ENCODE assay signal across 1 cellular context in the genomic region with DNA sequence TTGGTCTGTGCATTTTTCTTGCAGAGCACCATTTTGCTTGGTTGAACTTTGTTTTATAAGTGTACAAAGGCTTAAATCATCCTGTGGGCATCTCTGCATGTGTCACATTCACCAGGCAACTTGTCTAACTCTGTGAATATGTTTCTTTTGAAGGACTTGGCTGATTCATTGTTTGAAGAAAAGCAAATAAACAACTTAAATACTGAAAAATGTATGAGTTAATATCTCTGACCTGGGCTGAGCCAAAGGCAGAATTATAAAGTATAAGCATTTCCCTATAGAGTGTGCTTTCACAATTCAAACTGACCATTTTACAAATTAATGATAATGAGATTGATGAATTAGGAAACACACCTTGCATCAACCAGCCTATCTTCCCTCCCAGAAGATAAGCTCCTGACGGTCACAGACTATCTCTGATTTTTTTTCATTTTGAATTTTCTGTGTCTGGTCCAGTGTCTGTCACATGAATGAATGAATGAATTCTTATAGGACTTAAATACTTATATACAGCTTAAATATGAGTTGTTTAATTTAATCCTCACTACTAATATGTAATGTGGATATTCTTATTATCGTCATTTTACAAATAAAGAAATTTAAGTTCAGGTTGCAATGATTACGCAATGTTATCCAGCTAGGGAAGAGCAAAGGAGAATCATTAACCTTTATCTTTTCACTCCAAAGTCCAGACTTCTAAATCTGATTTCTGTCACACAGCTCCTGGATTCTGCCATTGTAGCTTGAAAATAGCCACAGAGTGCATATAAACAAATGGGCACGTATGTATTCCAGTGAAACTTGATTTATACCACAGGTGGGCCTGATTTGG.
TF ChIP-seq lines count a peak whose summit lies in the region.

No MANE protein-coding gene starts in this region.

TF ChIP-seq in HepG2, 621 proteins besides CTCF, POLR2A, EP300 and RAD21 (continued from another document and continues in another):
- TF ChIP-seq, protein P1, sequence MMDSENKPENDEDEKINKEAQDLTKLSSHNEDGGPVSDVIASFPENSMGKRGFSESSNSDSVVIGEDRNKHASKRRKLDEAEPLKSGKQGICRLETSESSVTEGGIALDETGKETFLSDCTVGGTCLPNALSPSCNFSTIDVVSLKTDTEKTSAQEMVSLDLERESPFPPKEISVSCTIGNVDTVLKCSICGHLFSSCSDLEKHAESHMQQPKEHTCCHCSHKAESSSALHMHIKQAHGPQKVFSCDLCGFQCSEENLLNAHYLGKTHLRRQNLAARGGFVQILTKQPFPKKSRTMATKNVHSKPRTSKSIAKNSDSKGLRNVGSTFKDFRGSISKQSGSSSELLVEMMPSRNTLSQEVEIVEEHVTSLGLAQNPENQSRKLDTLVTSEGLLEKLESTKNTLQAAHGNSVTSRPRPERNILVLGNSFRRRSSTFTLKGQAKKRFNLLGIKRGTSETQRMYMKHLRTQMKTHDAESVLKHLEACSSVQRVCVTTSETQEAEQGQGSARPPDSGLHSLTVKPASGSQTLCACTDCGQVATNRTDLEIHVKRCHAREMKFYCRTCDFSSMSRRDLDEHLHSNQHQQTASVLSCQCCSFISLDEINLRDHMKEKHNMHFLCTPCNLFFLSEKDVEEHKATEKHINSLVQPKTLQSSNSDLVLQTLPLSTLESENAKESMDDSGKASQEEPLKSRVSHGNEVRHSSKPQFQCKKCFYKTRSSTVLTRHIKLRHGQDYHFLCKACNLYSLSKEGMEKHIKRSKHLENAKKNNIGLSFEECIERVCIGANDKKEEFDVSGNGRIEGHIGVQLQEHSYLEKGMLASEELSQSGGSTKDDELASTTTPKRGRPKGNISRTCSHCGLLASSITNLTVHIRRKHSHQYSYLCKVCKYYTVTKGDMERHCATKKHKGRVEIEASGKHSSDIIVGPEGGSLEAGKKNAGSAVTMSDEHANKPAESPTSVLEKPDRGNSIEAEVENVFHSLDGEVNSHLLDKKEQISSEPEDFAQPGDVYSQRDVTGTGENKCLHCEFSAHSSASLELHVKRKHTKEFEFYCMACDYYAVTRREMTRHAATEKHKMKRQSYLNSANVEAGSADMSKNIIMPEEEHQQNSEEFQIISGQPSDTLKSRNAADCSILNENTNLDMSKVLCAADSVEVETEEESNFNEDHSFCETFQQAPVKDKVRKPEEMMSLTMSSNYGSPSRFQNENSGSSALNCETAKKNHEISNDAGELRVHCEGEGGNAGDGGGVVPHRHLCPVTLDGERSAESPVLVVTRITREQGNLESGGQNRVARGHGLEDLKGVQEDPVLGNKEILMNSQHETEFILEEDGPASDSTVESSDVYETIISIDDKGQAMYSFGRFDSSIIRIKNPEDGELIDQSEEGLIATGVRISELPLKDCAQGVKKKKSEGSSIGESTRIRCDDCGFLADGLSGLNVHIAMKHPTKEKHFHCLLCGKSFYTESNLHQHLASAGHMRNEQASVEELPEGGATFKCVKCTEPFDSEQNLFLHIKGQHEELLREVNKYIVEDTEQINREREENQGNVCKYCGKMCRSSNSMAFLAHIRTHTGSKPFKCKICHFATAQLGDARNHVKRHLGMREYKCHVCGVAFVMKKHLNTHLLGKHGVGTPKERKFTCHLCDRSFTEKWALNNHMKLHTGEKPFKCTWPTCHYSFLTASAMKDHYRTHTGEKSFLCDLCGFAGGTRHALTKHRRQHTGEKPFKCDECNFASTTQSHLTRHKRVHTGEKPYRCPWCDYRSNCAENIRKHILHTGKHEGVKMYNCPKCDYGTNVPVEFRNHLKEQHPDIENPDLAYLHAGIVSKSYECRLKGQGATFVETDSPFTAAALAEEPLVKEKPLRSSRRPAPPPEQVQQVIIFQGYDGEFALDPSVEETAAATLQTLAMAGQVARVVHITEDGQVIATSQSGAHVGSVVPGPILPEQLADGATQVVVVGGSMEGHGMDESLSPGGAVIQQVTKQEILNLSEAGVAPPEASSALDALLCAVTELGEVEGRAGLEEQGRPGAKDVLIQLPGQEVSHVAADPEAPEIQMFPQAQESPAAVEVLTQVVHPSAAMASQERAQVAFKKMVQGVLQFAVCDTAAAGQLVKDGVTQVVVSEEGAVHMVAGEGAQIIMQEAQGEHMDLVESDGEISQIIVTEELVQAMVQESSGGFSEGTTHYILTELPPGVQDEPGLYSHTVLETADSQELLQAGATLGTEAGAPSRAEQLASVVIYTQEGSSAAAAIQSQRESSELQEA (CRISPR knock-in tag; IDR thresholded peaks at IDR 0.05; ENCODE audit: not compliant biosample characterization) = no peak
- TF ChIP-seq, protein P2, sequence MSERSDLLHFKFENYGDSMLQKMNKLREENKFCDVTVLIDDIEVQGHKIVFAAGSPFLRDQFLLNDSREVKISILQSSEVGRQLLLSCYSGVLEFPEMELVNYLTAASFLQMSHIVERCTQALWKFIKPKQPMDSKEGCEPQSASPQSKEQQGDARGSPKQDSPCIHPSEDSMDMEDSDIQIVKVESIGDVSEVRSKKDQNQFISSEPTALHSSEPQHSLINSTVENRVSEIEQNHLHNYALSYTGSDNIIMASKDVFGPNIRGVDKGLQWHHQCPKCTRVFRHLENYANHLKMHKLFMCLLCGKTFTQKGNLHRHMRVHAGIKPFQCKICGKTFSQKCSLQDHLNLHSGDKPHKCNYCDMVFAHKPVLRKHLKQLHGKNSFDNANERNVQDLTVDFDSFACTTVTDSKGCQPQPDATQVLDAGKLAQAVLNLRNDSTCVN (CRISPR knock-in tag; IDR thresholded peaks at IDR 0.05; ENCODE audit: borderline replicate concordance) = no peak
- TF ChIP-seq, protein P3, sequence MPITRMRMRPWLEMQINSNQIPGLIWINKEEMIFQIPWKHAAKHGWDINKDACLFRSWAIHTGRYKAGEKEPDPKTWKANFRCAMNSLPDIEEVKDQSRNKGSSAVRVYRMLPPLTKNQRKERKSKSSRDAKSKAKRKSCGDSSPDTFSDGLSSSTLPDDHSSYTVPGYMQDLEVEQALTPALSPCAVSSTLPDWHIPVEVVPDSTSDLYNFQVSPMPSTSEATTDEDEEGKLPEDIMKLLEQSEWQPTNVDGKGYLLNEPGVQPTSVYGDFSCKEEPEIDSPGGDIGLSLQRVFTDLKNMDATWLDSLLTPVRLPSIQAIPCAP (CRISPR knock-in tag; IDR thresholded peaks at IDR 0.05; ENCODE audit: low read depth) = no peak
- TF ChIP-seq ZNF264 (CRISPR knock-in tag; IDR thresholded peaks at IDR 0.05) (0 out of 2 replicates have a peak, but pooled peaks have one; percentile 44), SSRP1 (CRISPR knock-in tag; IDR thresholded peaks at IDR 0.05) (no peak), HMG20B (CRISPR knock-in tag; conservative IDR thresholded peaks at IDR 0.05) (0 out of 2 replicates have a peak, but pooled peaks have one; percentile 25), MXI1 (IDR thresholded peaks at IDR 0.05; ENCODE audit: borderline replicate concordance, low read depth, low read length) (no peak; the same call in 2 of the 3 replicates), ZNF234 (CRISPR knock-in tag; conservative IDR thresholded peaks at IDR 0.05) (no peak), ZNF598 (CRISPR knock-in tag; IDR thresholded peaks at IDR 0.05; ENCODE audit: borderline replicate concordance) (no peak), RORA (CRISPR knock-in tag; IDR thresholded peaks at IDR 0.05) (no peak), ZNF432 (CRISPR knock-in tag; IDR thresholded peaks at IDR 0.05; ENCODE audit: borderline replicate concordance) (no peak), ZKSCAN1 (IDR thresholded peaks at IDR 0.05; ENCODE audit: low read length) (no peak), ZSCAN22 (CRISPR knock-in tag; IDR thresholded peaks at IDR 0.05) (no peak), SIN3A (IDR thresholded peaks at IDR 0.05; ENCODE audit: borderline replicate concordance, low read depth, low read length) (0 out of 2 replicates have a peak, but pooled peaks have one; percentile 38), ZNF431 (CRISPR knock-in tag; IDR thresholded peaks at IDR 0.05; ENCODE audit: borderline replicate concordance, low read depth) (no peak), TSC22D2 (CRISPR knock-in tag; IDR thresholded peaks at IDR 0.05; ENCODE audit: borderline replicate concordance) (no peak), CEBPB (IDR thresholded peaks at IDR 0.05; ENCODE audit: borderline replicate concordance, low read depth, low read length) (peak; percentile 100), SMYD3 (CRISPR knock-in tag; IDR thresholded peaks at IDR 0.05) (0 out of 2 replicates have a peak, but pooled peaks have one; percentile 34)
- TF ChIP-seq, protein P4, sequence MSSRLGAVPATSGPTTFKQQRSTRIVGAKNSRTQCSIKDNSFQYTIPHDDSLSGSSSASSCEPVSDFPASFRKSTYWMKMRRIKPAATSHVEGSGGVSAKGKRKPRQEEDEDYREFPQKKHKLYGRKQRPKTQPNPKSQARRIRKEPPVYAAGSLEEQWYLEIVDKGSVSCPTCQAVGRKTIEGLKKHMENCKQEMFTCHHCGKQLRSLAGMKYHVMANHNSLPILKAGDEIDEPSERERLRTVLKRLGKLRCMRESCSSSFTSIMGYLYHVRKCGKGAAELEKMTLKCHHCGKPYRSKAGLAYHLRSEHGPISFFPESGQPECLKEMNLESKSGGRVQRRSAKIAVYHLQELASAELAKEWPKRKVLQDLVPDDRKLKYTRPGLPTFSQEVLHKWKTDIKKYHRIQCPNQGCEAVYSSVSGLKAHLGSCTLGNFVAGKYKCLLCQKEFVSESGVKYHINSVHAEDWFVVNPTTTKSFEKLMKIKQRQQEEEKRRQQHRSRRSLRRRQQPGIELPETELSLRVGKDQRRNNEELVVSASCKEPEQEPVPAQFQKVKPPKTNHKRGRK (CRISPR knock-in tag; IDR thresholded peaks at IDR 0.05) = no peak
- TF ChIP-seq, protein P5, sequence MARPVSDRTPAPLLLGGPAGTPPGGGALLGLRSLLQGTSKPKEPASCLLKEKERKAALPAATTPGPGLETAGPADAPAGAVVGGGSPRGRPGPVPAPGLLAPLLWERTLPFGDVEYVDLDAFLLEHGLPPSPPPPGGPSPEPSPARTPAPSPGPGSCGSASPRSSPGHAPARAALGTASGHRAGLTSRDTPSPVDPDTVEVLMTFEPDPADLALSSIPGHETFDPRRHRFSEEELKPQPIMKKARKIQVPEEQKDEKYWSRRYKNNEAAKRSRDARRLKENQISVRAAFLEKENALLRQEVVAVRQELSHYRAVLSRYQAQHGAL (CRISPR knock-in tag; IDR thresholded peaks at IDR 0.05; ENCODE audit: not compliant biosample characterization) = no peak
- TF ChIP-seq, protein P6, sequence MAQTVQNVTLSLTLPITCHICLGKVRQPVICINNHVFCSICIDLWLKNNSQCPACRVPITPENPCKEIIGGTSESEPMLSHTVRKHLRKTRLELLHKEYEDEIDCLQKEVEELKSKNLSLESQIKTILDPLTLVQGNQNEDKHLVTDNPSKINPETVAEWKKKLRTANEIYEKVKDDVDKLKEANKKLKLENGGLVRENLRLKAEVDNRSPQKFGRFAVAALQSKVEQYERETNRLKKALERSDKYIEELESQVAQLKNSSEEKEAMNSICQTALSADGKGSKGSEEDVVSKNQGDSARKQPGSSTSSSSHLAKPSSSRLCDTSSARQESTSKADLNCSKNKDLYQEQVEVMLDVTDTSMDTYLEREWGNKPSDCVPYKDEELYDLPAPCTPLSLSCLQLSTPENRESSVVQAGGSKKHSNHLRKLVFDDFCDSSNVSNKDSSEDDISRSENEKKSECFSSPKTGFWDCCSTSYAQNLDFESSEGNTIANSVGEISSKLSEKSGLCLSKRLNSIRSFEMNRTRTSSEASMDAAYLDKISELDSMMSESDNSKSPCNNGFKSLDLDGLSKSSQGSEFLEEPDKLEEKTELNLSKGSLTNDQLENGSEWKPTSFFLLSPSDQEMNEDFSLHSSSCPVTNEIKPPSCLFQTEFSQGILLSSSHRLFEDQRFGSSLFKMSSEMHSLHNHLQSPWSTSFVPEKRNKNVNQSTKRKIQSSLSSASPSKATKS (CRISPR knock-in tag; IDR thresholded peaks at IDR 0.05) = 0 out of 2 replicates have a peak, but pooled peaks have one; percentile 35
- TF ChIP-seq, protein P7, sequence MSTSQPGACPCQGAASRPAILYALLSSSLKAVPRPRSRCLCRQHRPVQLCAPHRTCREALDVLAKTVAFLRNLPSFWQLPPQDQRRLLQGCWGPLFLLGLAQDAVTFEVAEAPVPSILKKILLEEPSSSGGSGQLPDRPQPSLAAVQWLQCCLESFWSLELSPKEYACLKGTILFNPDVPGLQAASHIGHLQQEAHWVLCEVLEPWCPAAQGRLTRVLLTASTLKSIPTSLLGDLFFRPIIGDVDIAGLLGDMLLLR (CRISPR knock-in tag; IDR thresholded peaks at IDR 0.05) = no peak
- TF ChIP-seq, protein P8, sequence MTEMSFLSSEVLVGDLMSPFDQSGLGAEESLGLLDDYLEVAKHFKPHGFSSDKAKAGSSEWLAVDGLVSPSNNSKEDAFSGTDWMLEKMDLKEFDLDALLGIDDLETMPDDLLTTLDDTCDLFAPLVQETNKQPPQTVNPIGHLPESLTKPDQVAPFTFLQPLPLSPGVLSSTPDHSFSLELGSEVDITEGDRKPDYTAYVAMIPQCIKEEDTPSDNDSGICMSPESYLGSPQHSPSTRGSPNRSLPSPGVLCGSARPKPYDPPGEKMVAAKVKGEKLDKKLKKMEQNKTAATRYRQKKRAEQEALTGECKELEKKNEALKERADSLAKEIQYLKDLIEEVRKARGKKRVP (CRISPR knock-in tag; IDR thresholded peaks at IDR 0.05) = 0 out of 4 replicates have a peak, but pooled peaks of 1 of the 2 experiments have one; percentile 19
- TF ChIP-seq, protein P9, sequence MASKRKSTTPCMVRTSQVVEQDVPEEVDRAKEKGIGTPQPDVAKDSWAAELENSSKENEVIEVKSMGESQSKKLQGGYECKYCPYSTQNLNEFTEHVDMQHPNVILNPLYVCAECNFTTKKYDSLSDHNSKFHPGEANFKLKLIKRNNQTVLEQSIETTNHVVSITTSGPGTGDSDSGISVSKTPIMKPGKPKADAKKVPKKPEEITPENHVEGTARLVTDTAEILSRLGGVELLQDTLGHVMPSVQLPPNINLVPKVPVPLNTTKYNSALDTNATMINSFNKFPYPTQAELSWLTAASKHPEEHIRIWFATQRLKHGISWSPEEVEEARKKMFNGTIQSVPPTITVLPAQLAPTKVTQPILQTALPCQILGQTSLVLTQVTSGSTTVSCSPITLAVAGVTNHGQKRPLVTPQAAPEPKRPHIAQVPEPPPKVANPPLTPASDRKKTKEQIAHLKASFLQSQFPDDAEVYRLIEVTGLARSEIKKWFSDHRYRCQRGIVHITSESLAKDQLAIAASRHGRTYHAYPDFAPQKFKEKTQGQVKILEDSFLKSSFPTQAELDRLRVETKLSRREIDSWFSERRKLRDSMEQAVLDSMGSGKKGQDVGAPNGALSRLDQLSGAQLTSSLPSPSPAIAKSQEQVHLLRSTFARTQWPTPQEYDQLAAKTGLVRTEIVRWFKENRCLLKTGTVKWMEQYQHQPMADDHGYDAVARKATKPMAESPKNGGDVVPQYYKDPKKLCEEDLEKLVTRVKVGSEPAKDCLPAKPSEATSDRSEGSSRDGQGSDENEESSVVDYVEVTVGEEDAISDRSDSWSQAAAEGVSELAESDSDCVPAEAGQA (IDR thresholded peaks at IDR 0.05; ENCODE audit: low read depth) = no peak
- TF ChIP-seq, protein P9 (CRISPR knock-in tag; IDR thresholded peaks at IDR 0.05; ENCODE audit: borderline replicate concordance) = peak; percentile 23; the same call in 1 of the 2 replicates
